13 cellular contexts compared by ENCODE assay signal in genomic region chr11:126452256-126452655, GRCh38.
A peak's percentile ranks its signal among the peaks of the same experiment; 100 is the strongest.
DNase-seq lines count a peak whose midpoint lies in the region; ATAC-seq and TF ChIP-seq lines count a peak whose summit lies in the region.
"Had no signal": no experiment of that assay in that cellular context is flagged by ENCODE, and none has a peak within 500 bp of the region (broad histone marks: within the 10 kb centered on the region; RNA-seq: fewer than 3 reads in every experiment).

No MANE protein-coding gene starts in this region.

- no peaks in the 10 kb centered on the region for H3K4me1 ChIP-seq in RWPE2 (ENCODE audit: insufficient read depth, poor library complexity, severe bottlenecking)

- H3K4me3 ChIP-seq in RWPE2 (ENCODE audit: severe bottlenecking), result no peak overlapping the region

- TF ChIP-seq CTCF in RWPE2 (IDR thresholded peaks at IDR 0.05; ENCODE audit: poor library complexity, severe bottlenecking), result no peak

- DNase-seq in left ventricle myocardium superior (no peak), cardiac septum (ENCODE audit: low spot score) (no peak), RWPE2 (ENCODE audit: low spot score) (no peak), left kidney (ENCODE audit: low read depth, low spot score) (peak; percentile 79), GOT3 (lab: John Stamatoyannopoulos, UW) (no peak), NCI-H2081 treated with DMSO at 0.1 percent for 48 hours (lab: John Stamatoyannopoulos, UW) (no peak)
- no peak for DNase-seq in activated CD4-positive, CD25-positive, alpha-beta regulatory T cell (lab: John Stamatoyannopoulos, UW)
- DNase-seq in stimulated activated CD4-positive, alpha-beta T cell treated with anti-CD3 and anti-CD28 coated beads, Interleukin-2, amount 100 ng/mL, for 24 hours, result no peak
- DNase-seq: CD8-positive, alpha-beta memory T cell; HCEC 1CT; NCI-H1694 treated with DMSO at 0.1 percent for 48 hours; NCI-H748 treated with DMSO at 0.1 percent for 48 hours; SW 1271 had no signal

- no peak overlapping the region for H3K27ac ChIP-seq in RWPE2 (ENCODE audit: poor library complexity, severe bottlenecking)

- ATAC-seq in left ventricle myocardium superior (peak; percentile 22), RWPE2 (ENCODE audit: low read depth) (peak; percentile 19; the same call in 1 of the 3 replicates)

- H3K36me3 ChIP-seq in RWPE2 (ENCODE audit: low read depth), result no peaks in the 10 kb centered on the region

- H3K9me3 ChIP-seq in RWPE2 (ENCODE audit: severe bottlenecking), result no peaks in the 10 kb centered on the region

- intact Hi-C loops in left ventricle myocardium superior (cut with micrococcal nuclease) (no loop called here), cardiac septum (cut with DNase I) (no loop called here)

- H3K27me3 ChIP-seq in RWPE2 (ENCODE audit: insufficient read depth, poor library complexity, severe bottlenecking), result no peaks in the 10 kb centered on the region
